ENCODE assay signal across 1 cellular context in genomic region chr20:49675368-49676151, GRCh38.
A peak's percentile ranks its signal among the peaks of the same experiment; 100 is the strongest.
TF ChIP-seq lines count a peak whose summit lies in the region.

No MANE protein-coding gene starts in this region.

TF ChIP-seq in HepG2, 621 proteins besides CTCF, POLR2A, EP300 and RAD21 (continued from another document and continues in another):
- 0 out of 2 replicates have a peak, but pooled peaks have one; percentile 40 for TF ChIP-seq ZNF275 (CRISPR knock-in tag; IDR thresholded peaks at IDR 0.05; ENCODE audit: borderline replicate concordance)
- no peak for TF ChIP-seq ZNF768 (CRISPR knock-in tag; IDR thresholded peaks at IDR 0.05)
- TF ChIP-seq NR2F1 (CRISPR knock-in tag; IDR thresholded peaks at IDR 0.05): no peak
- TF ChIP-seq, protein P1, sequence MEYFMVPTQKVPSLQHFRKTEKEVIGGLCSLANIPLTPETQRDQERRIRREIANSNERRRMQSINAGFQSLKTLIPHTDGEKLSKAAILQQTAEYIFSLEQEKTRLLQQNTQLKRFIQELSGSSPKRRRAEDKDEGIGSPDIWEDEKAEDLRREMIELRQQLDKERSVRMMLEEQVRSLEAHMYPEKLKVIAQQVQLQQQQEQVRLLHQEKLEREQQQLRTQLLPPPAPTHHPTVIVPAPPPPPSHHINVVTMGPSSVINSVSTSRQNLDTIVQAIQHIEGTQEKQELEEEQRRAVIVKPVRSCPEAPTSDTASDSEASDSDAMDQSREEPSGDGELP (IDR thresholded peaks at IDR 0.05; ENCODE audit: borderline replicate concordance, low read depth): peak; percentile 96
- TF ChIP-seq SP140L (CRISPR knock-in tag; IDR thresholded peaks at IDR 0.05; ENCODE audit: borderline replicate concordance): no peak
- 0 out of 2 replicates have a peak, but pooled peaks have one; percentile 14 for TF ChIP-seq ZNF20 (CRISPR knock-in tag; IDR thresholded peaks at IDR 0.05)
- peak; percentile 64 for TF ChIP-seq NCOA2 (CRISPR knock-in tag; IDR thresholded peaks at IDR 0.05)
- 0 out of 2 replicates have a peak, but pooled peaks have one; percentile 22 for TF ChIP-seq MXD4 (CRISPR knock-in tag; IDR thresholded peaks at IDR 0.05)
- no peak; the same call in 1 of the 2 replicates for TF ChIP-seq KDM5A (IDR thresholded peaks at IDR 0.05; ENCODE audit: borderline replicate concordance, low read length)
- no peak for TF ChIP-seq HOXA7 (CRISPR knock-in tag; IDR thresholded peaks at IDR 0.05)
- no peak for TF ChIP-seq ZNF274 (CRISPR knock-in tag; IDR thresholded peaks at IDR 0.05)
- TF ChIP-seq CBFB (CRISPR knock-in tag; IDR thresholded peaks at IDR 0.05): no peak
- no peak for TF ChIP-seq RERE (CRISPR knock-in tag; IDR thresholded peaks at IDR 0.05; ENCODE audit: low read depth)
- TF ChIP-seq NFKBIZ (CRISPR knock-in tag; IDR thresholded peaks at IDR 0.05): peak; percentile 78
- 0 out of 2 replicates have a peak, but pooled peaks have one; percentile 33 for TF ChIP-seq SP5 (CRISPR knock-in tag; IDR thresholded peaks at IDR 0.05; ENCODE audit: borderline replicate concordance, low read depth)
- no peak for TF ChIP-seq ZNF589 (CRISPR knock-in tag; conservative IDR thresholded peaks at IDR 0.05)
- TF ChIP-seq MTA1 (CRISPR knock-in tag; IDR thresholded peaks at IDR 0.05; ENCODE audit: borderline replicate concordance): no peak
- no peak; the same call in 1 of the 2 replicates for TF ChIP-seq ZNF614 (CRISPR knock-in tag; IDR thresholded peaks at IDR 0.05; ENCODE audit: borderline replicate concordance)
- TF ChIP-seq NFE2 (CRISPR knock-in tag; IDR thresholded peaks at IDR 0.05): no peak
- no peak for TF ChIP-seq NONO (IDR thresholded peaks at IDR 0.05)
- 0 out of 2 replicates have a peak, but pooled peaks have one; percentile 15 for TF ChIP-seq NONO (CRISPR knock-in tag; conservative IDR thresholded peaks at IDR 0.05)
- TF ChIP-seq, protein P2, sequence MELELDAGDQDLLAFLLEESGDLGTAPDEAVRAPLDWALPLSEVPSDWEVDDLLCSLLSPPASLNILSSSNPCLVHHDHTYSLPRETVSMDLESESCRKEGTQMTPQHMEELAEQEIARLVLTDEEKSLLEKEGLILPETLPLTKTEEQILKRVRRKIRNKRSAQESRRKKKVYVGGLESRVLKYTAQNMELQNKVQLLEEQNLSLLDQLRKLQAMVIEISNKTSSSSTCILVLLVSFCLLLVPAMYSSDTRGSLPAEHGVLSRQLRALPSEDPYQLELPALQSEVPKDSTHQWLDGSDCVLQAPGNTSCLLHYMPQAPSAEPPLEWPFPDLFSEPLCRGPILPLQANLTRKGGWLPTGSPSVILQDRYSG (CRISPR knock-in tag; IDR thresholded peaks at IDR 0.05): no peak; the same call in 1 of the 2 replicates
- TF ChIP-seq MATR3 (CRISPR knock-in tag; IDR thresholded peaks at IDR 0.05): no peak
- TF ChIP-seq, protein P3, sequence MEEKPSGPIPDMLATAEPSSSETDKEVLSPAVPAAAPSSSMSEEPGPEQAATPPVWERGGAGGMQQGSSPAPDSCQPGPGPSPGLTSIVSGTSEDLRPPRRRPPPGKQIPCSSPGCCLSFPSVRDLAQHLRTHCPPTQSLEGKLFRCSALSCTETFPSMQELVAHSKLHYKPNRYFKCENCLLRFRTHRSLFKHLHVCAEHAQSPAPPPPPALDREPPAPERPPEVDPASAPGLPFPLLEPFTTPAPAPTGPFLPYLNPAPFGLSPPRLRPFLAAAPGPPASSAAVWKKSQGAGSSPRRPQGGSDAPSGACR (CRISPR knock-in tag; IDR thresholded peaks at IDR 0.05): no peak
- TF ChIP-seq, protein P4, sequence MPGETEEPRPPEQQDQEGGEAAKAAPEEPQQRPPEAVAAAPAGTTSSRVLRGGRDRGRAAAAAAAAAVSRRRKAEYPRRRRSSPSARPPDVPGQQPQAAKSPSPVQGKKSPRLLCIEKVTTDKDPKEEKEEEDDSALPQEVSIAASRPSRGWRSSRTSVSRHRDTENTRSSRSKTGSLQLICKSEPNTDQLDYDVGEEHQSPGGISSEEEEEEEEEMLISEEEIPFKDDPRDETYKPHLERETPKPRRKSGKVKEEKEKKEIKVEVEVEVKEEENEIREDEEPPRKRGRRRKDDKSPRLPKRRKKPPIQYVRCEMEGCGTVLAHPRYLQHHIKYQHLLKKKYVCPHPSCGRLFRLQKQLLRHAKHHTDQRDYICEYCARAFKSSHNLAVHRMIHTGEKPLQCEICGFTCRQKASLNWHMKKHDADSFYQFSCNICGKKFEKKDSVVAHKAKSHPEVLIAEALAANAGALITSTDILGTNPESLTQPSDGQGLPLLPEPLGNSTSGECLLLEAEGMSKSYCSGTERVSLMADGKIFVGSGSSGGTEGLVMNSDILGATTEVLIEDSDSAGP (CRISPR knock-in tag; IDR thresholded peaks at IDR 0.05; ENCODE audit: borderline replicate concordance): no peak
- no peak for TF ChIP-seq ZNF839 (CRISPR knock-in tag; IDR thresholded peaks at IDR 0.05; ENCODE audit: borderline replicate concordance)
- no peak for TF ChIP-seq ZSCAN21 (CRISPR knock-in tag; IDR thresholded peaks at IDR 0.05; ENCODE audit: borderline replicate concordance)
- TF ChIP-seq STAT6 (CRISPR knock-in tag; IDR thresholded peaks at IDR 0.05; ENCODE audit: borderline replicate concordance): no peak; the same call in 1 of the 2 replicates
- TF ChIP-seq, protein P5, sequence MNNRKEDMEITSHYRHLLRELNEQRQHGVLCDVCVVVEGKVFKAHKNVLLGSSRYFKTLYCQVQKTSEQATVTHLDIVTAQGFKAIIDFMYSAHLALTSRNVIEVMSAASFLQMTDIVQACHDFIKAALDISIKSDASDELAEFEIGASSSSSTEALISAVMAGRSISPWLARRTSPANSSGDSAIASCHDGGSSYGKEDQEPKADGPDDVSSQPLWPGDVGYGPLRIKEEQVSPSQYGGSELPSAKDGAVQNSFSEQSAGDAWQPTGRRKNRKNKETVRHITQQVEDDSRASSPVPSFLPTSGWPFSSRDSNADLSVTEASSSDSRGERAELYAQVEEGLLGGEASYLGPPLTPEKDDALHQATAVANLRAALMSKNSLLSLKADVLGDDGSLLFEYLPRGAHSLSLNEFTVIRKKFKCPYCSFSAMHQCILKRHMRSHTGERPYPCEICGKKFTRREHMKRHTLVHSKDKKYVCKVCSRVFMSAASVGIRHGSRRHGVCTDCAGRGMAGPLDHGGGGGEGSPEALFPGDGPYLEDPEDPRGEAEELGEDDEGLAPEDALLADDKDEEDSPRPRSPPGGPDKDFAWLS (CRISPR knock-in tag; IDR thresholded peaks at IDR 0.05; ENCODE audit: borderline replicate concordance): no peak
- no peak for TF ChIP-seq XBP1 (CRISPR knock-in tag; IDR thresholded peaks at IDR 0.05)
- TF ChIP-seq HOXD1 (CRISPR knock-in tag; IDR thresholded peaks at IDR 0.05): no peak
- peak; percentile 83 for TF ChIP-seq TEAD3 (CRISPR knock-in tag; optimal IDR thresholded peaks at IDR 0.05; ENCODE audit: borderline replicate concordance)
- peak; percentile 49; the same call in 1 of the 3 replicates for TF ChIP-seq MXI1 (IDR thresholded peaks at IDR 0.05; ENCODE audit: borderline replicate concordance, low read depth, low read length)
- no peak for TF ChIP-seq LCORL (IDR thresholded peaks at IDR 0.05)
- TF ChIP-seq LCORL (CRISPR knock-in tag; IDR thresholded peaks at IDR 0.05): peak; percentile 79; the same call in 1 of the 2 replicates
- no peak for TF ChIP-seq RBM39 (IDR thresholded peaks at IDR 0.05; ENCODE audit: low read depth, low read length, poor library complexity, severe bottlenecking)
- TF ChIP-seq, protein P6, sequence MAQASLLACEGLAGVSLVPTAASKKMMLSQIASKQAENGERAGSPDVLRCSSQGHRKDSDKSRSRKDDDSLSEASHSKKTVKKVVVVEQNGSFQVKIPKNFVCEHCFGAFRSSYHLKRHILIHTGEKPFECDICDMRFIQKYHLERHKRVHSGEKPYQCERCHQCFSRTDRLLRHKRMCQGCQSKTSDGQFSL (CRISPR knock-in tag; IDR thresholded peaks at IDR 0.05): no peak
- TF ChIP-seq ZNF543 (CRISPR knock-in tag; IDR thresholded peaks at IDR 0.05): no peak
- TF ChIP-seq GATA4 (IDR thresholded peaks at IDR 0.05; ENCODE audit: borderline replicate concordance, low read depth): peak; percentile 60; the same call in 1 of the 2 replicates
- TF ChIP-seq, protein P7, sequence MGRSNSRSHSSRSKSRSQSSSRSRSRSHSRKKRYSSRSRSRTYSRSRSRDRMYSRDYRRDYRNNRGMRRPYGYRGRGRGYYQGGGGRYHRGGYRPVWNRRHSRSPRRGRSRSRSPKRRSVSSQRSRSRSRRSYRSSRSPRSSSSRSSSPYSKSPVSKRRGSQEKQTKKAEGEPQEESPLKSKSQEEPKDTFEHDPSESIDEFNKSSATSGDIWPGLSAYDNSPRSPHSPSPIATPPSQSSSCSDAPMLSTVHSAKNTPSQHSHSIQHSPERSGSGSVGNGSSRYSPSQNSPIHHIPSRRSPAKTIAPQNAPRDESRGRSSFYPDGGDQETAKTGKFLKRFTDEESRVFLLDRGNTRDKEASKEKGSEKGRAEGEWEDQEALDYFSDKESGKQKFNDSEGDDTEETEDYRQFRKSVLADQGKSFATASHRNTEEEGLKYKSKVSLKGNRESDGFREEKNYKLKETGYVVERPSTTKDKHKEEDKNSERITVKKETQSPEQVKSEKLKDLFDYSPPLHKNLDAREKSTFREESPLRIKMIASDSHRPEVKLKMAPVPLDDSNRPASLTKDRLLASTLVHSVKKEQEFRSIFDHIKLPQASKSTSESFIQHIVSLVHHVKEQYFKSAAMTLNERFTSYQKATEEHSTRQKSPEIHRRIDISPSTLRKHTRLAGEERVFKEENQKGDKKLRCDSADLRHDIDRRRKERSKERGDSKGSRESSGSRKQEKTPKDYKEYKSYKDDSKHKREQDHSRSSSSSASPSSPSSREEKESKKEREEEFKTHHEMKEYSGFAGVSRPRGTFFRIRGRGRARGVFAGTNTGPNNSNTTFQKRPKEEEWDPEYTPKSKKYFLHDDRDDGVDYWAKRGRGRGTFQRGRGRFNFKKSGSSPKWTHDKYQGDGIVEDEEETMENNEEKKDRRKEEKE (IDR thresholded peaks at IDR 0.05): no peak
- TF ChIP-seq MBD4 (IDR thresholded peaks at IDR 0.05; ENCODE audit: borderline replicate concordance, low read length): no peak
